ENCODE assay signal across 1 cellular context in the genomic region with DNA sequence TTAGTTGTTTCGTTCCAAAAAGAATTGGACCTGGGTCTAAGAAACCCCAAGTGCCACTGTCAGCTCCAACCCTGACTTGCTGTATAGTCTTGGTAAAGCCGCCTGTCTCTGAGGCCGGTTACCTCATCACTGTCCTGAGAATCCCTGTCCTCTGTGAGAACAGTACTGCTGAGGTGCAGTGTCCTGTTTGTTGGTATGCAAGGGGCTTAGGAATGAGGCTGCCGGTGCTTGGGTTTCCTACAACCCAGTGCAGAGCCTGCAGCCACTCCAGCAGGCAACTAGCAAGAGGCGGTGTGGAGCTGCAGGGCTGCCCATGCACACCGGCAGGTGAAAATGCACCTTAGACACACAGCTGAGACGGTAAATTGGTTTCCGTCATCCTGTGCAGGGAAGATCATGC.
A peak's percentile ranks its signal among the peaks of the same experiment; 100 is the strongest.
TF ChIP-seq lines count a peak whose summit lies in the region.

No MANE protein-coding gene starts in this region.

TF ChIP-seq in WTC11, 78 proteins besides CTCF, POLR2A, EP300 and RAD21 (continued from another document):
- TF ChIP-seq PRDM15 (CRISPR knock-in tag; IDR thresholded peaks at IDR 0.05) = peak; percentile 30; the same call in 1 of the 2 replicates
- TF ChIP-seq, protein P1, sequence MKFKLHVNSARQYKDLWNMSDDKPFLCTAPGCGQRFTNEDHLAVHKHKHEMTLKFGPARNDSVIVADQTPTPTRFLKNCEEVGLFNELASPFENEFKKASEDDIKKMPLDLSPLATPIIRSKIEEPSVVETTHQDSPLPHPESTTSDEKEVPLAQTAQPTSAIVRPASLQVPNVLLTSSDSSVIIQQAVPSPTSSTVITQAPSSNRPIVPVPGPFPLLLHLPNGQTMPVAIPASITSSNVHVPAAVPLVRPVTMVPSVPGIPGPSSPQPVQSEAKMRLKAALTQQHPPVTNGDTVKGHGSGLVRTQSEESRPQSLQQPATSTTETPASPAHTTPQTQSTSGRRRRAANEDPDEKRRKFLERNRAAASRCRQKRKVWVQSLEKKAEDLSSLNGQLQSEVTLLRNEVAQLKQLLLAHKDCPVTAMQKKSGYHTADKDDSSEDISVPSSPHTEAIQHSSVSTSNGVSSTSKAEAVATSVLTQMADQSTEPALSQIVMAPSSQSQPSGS (CRISPR knock-in tag; IDR thresholded peaks at IDR 0.05; ENCODE audit: borderline replicate concordance, low read depth) = no peak
